In genomic region chr6:14857501-14857900, GRCh38 we compare ENCODE assay signal across 11 cellular contexts.
A peak's percentile ranks its signal among the peaks of the same experiment; 100 is the strongest.
DNase-seq lines count a peak whose midpoint lies in the region; ATAC-seq, FAIRE-seq and TF ChIP-seq lines count a peak whose summit lies in the region.
"Had no signal": no experiment of that assay in that cellular context is flagged by ENCODE, and none has a peak within 500 bp of the region (broad histone marks: within the 10 kb centered on the region; RNA-seq: fewer than 3 reads in every experiment).

No MANE protein-coding gene starts in this region.

- H3K56ac ChIP-seq in H1 (replicated peaks; ENCODE audit: insufficient read length, low read depth, low read length): no peak overlapping the region

- H2AFZ ChIP-seq in H1 (ENCODE audit: low read length): no peak overlapping the region
- H2AFZ ChIP-seq: parathyroid adenoma had no signal

- TF ChIP-seq RAD21 in H1 (IDR thresholded peaks at IDR 0.05 in 1 of 2, conservative IDR thresholded peaks at IDR 0.05 in 1 of 2; ENCODE audit: low read depth in 2 of 2, low read length in 2 of 2): no peak

- H4K8ac ChIP-seq in H1 (ENCODE audit: extremely low read depth, insufficient read depth, low read length): no peak overlapping the region

- no peak overlapping the region; the same call in 1 of the 2 replicates for H2BK12ac ChIP-seq in H1 (ENCODE audit: low read depth, low read length)

- H3K18ac ChIP-seq in H1 (ENCODE audit: extremely low read depth, low read length): peak overlapping the region; percentile 12; the same call in 1 of the 2 replicates

- H3K23ac ChIP-seq in H1 (ENCODE audit: insufficient read length): no peak overlapping the region

- H3K79me2 ChIP-seq in H1 (ENCODE audit: control insufficient read depth in 1 of 2, insufficient read depth in 2 of 2, low read length in 2 of 2): no peaks in the 10 kb centered on the region
- H3K79me2 ChIP-seq: parathyroid adenoma had no signal

- H3K36me3 ChIP-seq in H1 (ENCODE audit: control insufficient read depth in 2 of 4, insufficient read depth in 4 of 4, low read length in 3 of 4): no peaks in the 10 kb centered on the region

- WGBS in H1 (ENCODE audit: extremely low coverage in 1 of 2, insufficient coverage in 1 of 2, insufficient read length in 1 of 2, insufficient replicate concordance in 2 of 2, low coverage in 1 of 2, low lambda C conversion rate in 2 of 2, missing lambda C conversion rate in 1 of 2), 2 experiments: 93% methylated on average over 16 of the region's 16 CpGs; no CpG with 5 or more reads in 1 of the 2 experiments

- no peak overlapping the region for H2BK20ac ChIP-seq in H1 (ENCODE audit: low read length)

- no peak overlapping the region for H3K27ac ChIP-seq in H1 (ENCODE audit: low read depth, low read length)
- H3K27ac ChIP-seq: KMS-11, parathyroid adenoma had no signal

- CTCF ChIA-PET in H1 (lab: Charles Lee; ENCODE audit: partially characterized antibody): no interaction called here

- no peaks in the 10 kb centered on the region for H3K79me1 ChIP-seq in H1 (ENCODE audit: low read depth, low read length)

- H2BK15ac ChIP-seq in H1 (ENCODE audit: low read length): no peak overlapping the region

- POLR2A ChIA-PET in H1 (lab: Charles Lee; ENCODE audit: partially characterized antibody): no interaction called here

- FAIRE-seq in H1 (lab: Jason Lieb, UNC): no peak

- no peak for TF ChIP-seq EP300 in H1 (IDR thresholded peaks at IDR 0.05; ENCODE audit: borderline replicate concordance in 1 of 2, low read depth in 2 of 2, low read length in 2 of 2)

- no peak overlapping the region for H3K14ac ChIP-seq in H1 (ENCODE audit: insufficient read length)

- no peaks in the 10 kb centered on the region for H3K27me3 ChIP-seq in H1 (replicated peaks in 1 of 4; ENCODE audit: control insufficient read depth in 3 of 4, extremely low read depth in 1 of 4, insufficient read depth in 3 of 4, low read length in 3 of 4)

- H4K91ac ChIP-seq in H1 (replicated peaks; ENCODE audit: insufficient read length, low read length): peak overlapping the region; percentile 14

- DNase-seq in GM13977 (ENCODE audit: low spot score): peak; percentile 30
- peak; percentile 55 to 57 for DNase-seq in activated CD8-positive, alpha-beta memory T cell treated with anti-CD3 and anti-CD28 coated beads for 1 hour (ENCODE audit: extremely low read depth in 1 of 2, low read depth in 1 of 2)
- no peak for DNase-seq in H1 (ENCODE audit: low read depth in 1 of 2, low spot score in 2 of 2)
- peak; percentile 24 to 55 (median 54) for DNase-seq in stimulated activated CD4-positive, alpha-beta T cell treated with anti-CD3 and anti-CD28 coated beads, TNF-alpha, amount 100 ng/mL, for 48 hours (ENCODE audit: low read depth in 3 of 3)
- no peak for DNase-seq in NCI-H1694 treated with DMSO at 0.1 percent for 48 hours (lab: John Stamatoyannopoulos, UW)
- DNase-seq in kidney glomerular epithelial cell (lab: John Stamatoyannopoulos, UW): no peak
- DNase-seq: SK-N-SH had no signal

- no peak overlapping the region for H3K4me3 ChIP-seq in H1 (ENCODE audit: extremely low read depth in 1 of 4, insufficient read depth in 2 of 4, low read depth in 3 of 4, low read length in 4 of 4)

- in situ Hi-C loops in GM13977 (cut with MboI; ENCODE audit: low pct_unique_long_range_greater_than_20kb, low sequenced_read_pairs, unreplicated experiment): no loop called here

- TF ChIP-seq CTCF in GM13977 (IDR thresholded peaks at IDR 0.05; ENCODE audit: extremely low read depth, insufficient read depth, missing control alignments): no peak
- no peak for TF ChIP-seq CTCF in H1 (IDR thresholded peaks at IDR 0.05; ENCODE audit: control extremely low read depth in 1 of 3, insufficient read depth in 1 of 3, low read depth in 1 of 3, low read length in 3 of 3)

- no peak overlapping the region for H2BK120ac ChIP-seq in H1 (replicated peaks; ENCODE audit: low read depth, low read length)

- no peaks in the 10 kb centered on the region for H3K9me3 ChIP-seq in H1 (ENCODE audit: insufficient read depth in 2 of 2, low read depth in 1 of 2, low read length in 1 of 2)
- H3K9me3 ChIP-seq: SK-N-SH had no signal

- peaks cover 0 to 10% (median 6%) of the 10 kb centered on the region in 4 experiments; a peak in 5 of 7 replicates for H3K4me1 ChIP-seq in H1 (replicated peaks in 1 of 4; ENCODE audit: control insufficient read depth in 3 of 4, insufficient read depth in 4 of 4, low read length in 3 of 4)
- H3K4me1 ChIP-seq: parathyroid adenoma had no signal

- peak overlapping the region; percentile 33; the same call in 1 of the 2 replicates for H2AK5ac ChIP-seq in H1 (ENCODE audit: low read depth, low read length)

- no peak overlapping the region for H3K4me2 ChIP-seq in H1 (ENCODE audit: insufficient read depth in 1 of 2, low read depth in 2 of 2, low read length in 2 of 2)
- H3K4me2 ChIP-seq: KMS-11, SK-N-SH had no signal

- no peaks in the 10 kb centered on the region for H3K23me2 ChIP-seq in H1 (ENCODE audit: low read depth, low read length)

- H4K5ac ChIP-seq in H1 (ENCODE audit: insufficient read length, low read depth, low read length): no peak overlapping the region

- ATAC-seq in HG03159 (IDR thresholded peaks at IDR 0.05; ENCODE audit: unreplicated experiment): no peak
- no peak for ATAC-seq in HG02759 (IDR thresholded peaks at IDR 0.05; ENCODE audit: unreplicated experiment)

- no peak overlapping the region for H2BK5ac ChIP-seq in H1 (ENCODE audit: low read depth, low read length)

- no peak overlapping the region for H3K4ac ChIP-seq in H1 (replicated peaks; ENCODE audit: insufficient read length, low read depth, low read length)

- no peak overlapping the region for H3K9ac ChIP-seq in H1 (replicated peaks in 1 of 4; ENCODE audit: extremely low read depth in 1 of 4, low read depth in 3 of 4, low read length in 3 of 4)
- H3K9ac ChIP-seq: KMS-11, parathyroid adenoma, SK-N-SH had no signal

- TF ChIP-seq POLR2A in H1 (IDR thresholded peaks at IDR 0.05; ENCODE audit: control extremely low read depth in 1 of 2, low read depth in 2 of 2, low read length in 2 of 2): no peak

- H4K20me1 ChIP-seq in H1 (replicated peaks in 1 of 2; ENCODE audit: control insufficient read depth in 1 of 2, insufficient read depth in 2 of 2, low read length in 2 of 2): no peaks in the 10 kb centered on the region

TF ChIP-seq in H1, 55 proteins besides CTCF, POLR2A, EP300 and RAD21:
- TF ChIP-seq ASH2L (IDR thresholded peaks at IDR 0.05; ENCODE audit: low read length): no peak
- no peak for TF ChIP-seq POU5F1 (IDR thresholded peaks at IDR 0.05; ENCODE audit: low read depth, low read length)
- TF ChIP-seq JUND (IDR thresholded peaks at IDR 0.05; ENCODE audit: low read length): no peak
- TF ChIP-seq BCL11A (IDR thresholded peaks at IDR 0.05; ENCODE audit: low read depth in 2 of 2, low read length in 2 of 2): no peak
- no peak for TF ChIP-seq CBX5 (IDR thresholded peaks at IDR 0.05; ENCODE audit: low read depth, low read length)
- no peak for TF ChIP-seq CBX8 (IDR thresholded peaks at IDR 0.05; ENCODE audit: borderline replicate concordance, low read depth, low read length)
- no peak for TF ChIP-seq SRF (IDR thresholded peaks at IDR 0.05; ENCODE audit: low read depth, low read length)
- TF ChIP-seq YY1 (IDR thresholded peaks at IDR 0.05; ENCODE audit: low read depth, low read length): no peak
- TF ChIP-seq SIX5 (IDR thresholded peaks at IDR 0.05; ENCODE audit: low read depth, low read length): no peak
- no peak for TF ChIP-seq RFX5 (IDR thresholded peaks at IDR 0.05; ENCODE audit: borderline replicate concordance, low read depth, low read length)
- no peak for TF ChIP-seq CREB1 (IDR thresholded peaks at IDR 0.05)
- TF ChIP-seq SP2 (IDR thresholded peaks at IDR 0.05; ENCODE audit: low read length): no peak
- TF ChIP-seq TBP (IDR thresholded peaks at IDR 0.05; ENCODE audit: low read depth, low read length): no peak
- no peak for TF ChIP-seq CHD1 (IDR thresholded peaks at IDR 0.05; ENCODE audit: low read depth, low read length)
- TF ChIP-seq TAF7 (optimal IDR thresholded peaks at IDR 0.05; ENCODE audit: borderline replicate concordance, low read depth, low read length): no peak
- TF ChIP-seq KDM1A (IDR thresholded peaks at IDR 0.05; ENCODE audit: borderline replicate concordance, low read length): no peak
- no peak for TF ChIP-seq BACH1 (IDR thresholded peaks at IDR 0.05; ENCODE audit: low read length)
- no peak for TF ChIP-seq KDM5A (IDR thresholded peaks at IDR 0.05; ENCODE audit: low read length)
- no peak for TF ChIP-seq SAP30 (IDR thresholded peaks at IDR 0.05; ENCODE audit: insufficient read depth, insufficient replicate concordance, low read length)
- no peak for TF ChIP-seq GTF2F1 (IDR thresholded peaks at IDR 0.05; ENCODE audit: borderline replicate concordance, low read depth, low read length)

Comparison
In these comparisons a context has a peak if more than half of its experiments do, and no peak if none do; other contexts are left out.
1. DNase-seq: peak in GM13977 (single experiment), activated CD8-positive, alpha-beta memory T cell treated with anti-CD3 and anti-CD28 coated beads for 1 hour (2 of 2) and stimulated activated CD4-positive, alpha-beta T cell treated with anti-CD3 and anti-CD28 coated beads, TNF-alpha, amount 100 ng/mL, for 48 hours (3 of 3); none in H1 (0 of 2), NCI-H1694 treated with DMSO at 0.1 percent for 48 hours (single experiment) and kidney glomerular epithelial cell (single experiment).